In genomic region chr2:241511091-241511741, GRCh38 we compare ENCODE assay signal across 17 cellular contexts. TPM values are rescaled to one million over a fixed set of nuclear protein-coding genes. Genes with fewer than 3 reads are reported as not detected.
"Had no signal": no experiment of that assay in that cellular context is flagged by ENCODE, and none has a peak within 500 bp of the region (broad histone marks: within the 10 kb centered on the region; RNA-seq: fewer than 3 reads in every experiment).

No MANE protein-coding gene starts in this region.

- H3K9me3 Mint-ChIP-seq: activated naive CD4-positive, alpha-beta T cell treated with anti-CD3 and anti-CD28 coated beads for 36 hours; naive thymus-derived CD8-positive, alpha-beta T cell had no signal

- ATAC-seq: activated CD8-positive, alpha-beta T cell treated with anti-CD3 and anti-CD28 coated beads, Interleukin-2, amount 10 ng/mL, durations not matched to agents 7 days and 5 days; left cardiac atrium; naive thymus-derived CD8-positive, alpha-beta T cell; stimulated activated naive CD8-positive, alpha-beta T cell treated with anti-CD3 and anti-CD28 coated beads, Interleukin-15, amount 100 ng/mL, for 72 hours had no signal

- FAIRE-seq: endometrium had no signal

- H3K27me3 Mint-ChIP-seq: naive thymus-derived CD8-positive, alpha-beta T cell; stimulated activated naive CD8-positive, alpha-beta T cell treated with anti-CD3 and anti-CD28 coated beads, Interleukin-15, amount 100 ng/mL, for 72 hours had no signal

- DNase-seq: activated CD4-positive, alpha-beta T cell treated with anti-CD3 and anti-CD28 coated beads for 1 hour; activated CD8-positive, alpha-beta memory T cell treated with anti-CD3 and anti-CD28 coated beads, Interleukin-2, amount 50 U/mL, for 48 hours; activated CD8-positive, alpha-beta T cell treated with anti-CD3 and anti-CD28 coated beads, Interleukin-2, amount 10 ng/mL, durations not matched to agents 7 days and 5 days; activated naive CD4-positive, alpha-beta T cell treated with anti-CD3 and anti-CD28 coated beads for 36 hours; amygdala; cerebellar nuclear complex; dermis blood vessel endothelial cell; immature natural killer cell; left cardiac atrium; naive thymus-derived CD8-positive, alpha-beta T cell; stimulated activated CD4-positive, alpha-beta T cell treated with anti-CD3 and anti-CD28 coated beads, Interleukin-4, amount 100 ng/mL, for 1 hour; stimulated activated CD8-positive, alpha-beta memory T cell treated with anti-CD3 and anti-CD28 coated beads, Interleukin-4, amount 100 ng/mL, for 48 hours; stimulated activated naive CD8-positive, alpha-beta T cell treated with anti-CD3 and anti-CD28 coated beads, Interleukin-15, amount 100 ng/mL, for 72 hours; T-helper 9 cell had no signal

- H3K9me3 ChIP-seq: esophagus muscularis mucosa, thoracic aorta had no signal

- H3K27me3 ChIP-seq: esophagus muscularis mucosa had no signal

- H3K4me3 Mint-ChIP-seq: activated CD8-positive, alpha-beta T cell treated with anti-CD3 and anti-CD28 coated beads, Interleukin-2, amount 10 ng/mL, durations not matched to agents 7 days and 5 days; activated naive CD4-positive, alpha-beta T cell treated with anti-CD3 and anti-CD28 coated beads for 36 hours; stimulated activated naive CD8-positive, alpha-beta T cell treated with anti-CD3 and anti-CD28 coated beads, Interleukin-15, amount 100 ng/mL, for 72 hours had no signal

- H3K27ac Mint-ChIP-seq: activated CD8-positive, alpha-beta T cell treated with anti-CD3 and anti-CD28 coated beads, Interleukin-2, amount 10 ng/mL, durations not matched to agents 7 days and 5 days; activated naive CD4-positive, alpha-beta T cell treated with anti-CD3 and anti-CD28 coated beads for 36 hours; stimulated activated naive CD8-positive, alpha-beta T cell treated with anti-CD3 and anti-CD28 coated beads, Interleukin-15, amount 100 ng/mL, for 72 hours had no signal

- H3K27ac ChIP-seq: esophagus muscularis mucosa, thoracic aorta had no signal

- H3K36me3 Mint-ChIP-seq: immature natural killer cell; naive thymus-derived CD8-positive, alpha-beta T cell had no signal

- H3K36me3 ChIP-seq: thoracic aorta had no signal

- H3K4me3 ChIP-seq: esophagus muscularis mucosa, thoracic aorta had no signal

RNA-seq across cellular contexts. Expression of gene BOK, which starts 47.3 kb away (rescaled TPM):
- total RNA-seq: activated CD8-positive, alpha-beta T cell treated with anti-CD3 and anti-CD28 coated beads, Interleukin-2, amount 10 ng/mL, durations not matched to agents 7 days and 5 days; activated naive CD4-positive, alpha-beta T cell treated with anti-CD3 and anti-CD28 coated beads for 36 hours; naive thymus-derived CD8-positive, alpha-beta T cell had no signal
